In genomic region chr7:97025130-97025499, GRCh38 we compare ENCODE assay signal across 18 cellular contexts. TPM values are rescaled to one million over a fixed set of nuclear protein-coding genes. Genes with fewer than 3 reads are reported as not detected.
DNase-seq lines count a peak whose midpoint lies in the region; ATAC-seq and TF ChIP-seq lines count a peak whose summit lies in the region.
"Had no signal": no experiment of that assay in that cellular context is flagged by ENCODE, and none has a peak within 500 bp of the region (broad histone marks: within the 10 kb centered on the region; RNA-seq: fewer than 3 reads in every experiment).

No MANE protein-coding gene starts in this region.

- H3K4me3 ChIP-seq in GM23338 (peak overlapping the region; percentile 58), PC-3 (ENCODE audit: low read length) (peak overlapping the region; percentile 71)

- H3F3A ChIP-seq in GM23338 (replicated peaks; ENCODE audit: low read depth) (peaks cover 24% of the 10 kb centered on the region), PC-3 (ENCODE audit: low read length, unreplicated experiment) (no peaks in the 10 kb centered on the region)

- TF ChIP-seq CTCF in GM23338 (conservative IDR thresholded peaks at IDR 0.05; ENCODE audit: low read depth in 2 of 2) (no peak), PC-3 (conservative IDR thresholded peaks at IDR 0.05; ENCODE audit: low read depth, low read length) (no peak), glutamatergic neuron (IDR thresholded peaks at IDR 0.05; ENCODE audit: partially characterized antibody, unreplicated experiment) (no peak)

- H4K20me1 ChIP-seq in GM23338 (replicated peaks; ENCODE audit: insufficient read depth) (peaks cover 9% of the 10 kb centered on the region), PC-3 (ENCODE audit: low read length) (no peaks in the 10 kb centered on the region)

- H3K9me3 Mint-ChIP-seq in GM23338, result peaks cover 3% of the 10 kb centered on the region; the same call in 2 of the 3 replicates
- peaks cover 15% of the 10 kb centered on the region for H3K9me3 Mint-ChIP-seq in glutamatergic neuron (ENCODE audit: unreplicated experiment)

- no peak for DNase-seq in GM23338 (ENCODE audit: low spot score)
- DNase-seq in PC-3, result no peak
- DNase-seq in glutamatergic neuron, result no peak
- DNase-seq in putamen (ENCODE audit: low spot score), result peak; percentile 4
- DNase-seq in activated CD4-positive, alpha-beta T cell treated with anti-CD3 and anti-CD28 coated beads for 1 hour, result no peak
- DNase-seq: T-helper 1 cell had no signal

- H3K79me2 ChIP-seq in GM23338 (replicated peaks; ENCODE audit: insufficient read depth) (no peaks in the 10 kb centered on the region), PC-3 (ENCODE audit: low read length) (no peaks in the 10 kb centered on the region)

- no peak overlapping the region for H3K9ac ChIP-seq in PC-3 (ENCODE audit: low read length)

- H3K9me2 ChIP-seq in GM23338 (ENCODE audit: insufficient read depth) (no peaks in the 10 kb centered on the region), PC-3 (replicated peaks; ENCODE audit: low read length) (no peaks in the 10 kb centered on the region)

- H3K4me1 ChIP-seq in GM23338 (ENCODE audit: insufficient read depth), result peaks cover 69% of the 10 kb centered on the region
- peaks cover 4% of the 10 kb centered on the region for H3K4me1 ChIP-seq in PC-3 (ENCODE audit: insufficient read depth, low read length)

- no peak for ATAC-seq in GM23338
- no peak for ATAC-seq in PC-3
- ATAC-seq in GM19395 (IDR thresholded peaks at IDR 0.05; ENCODE audit: unreplicated experiment), result no peak
- ATAC-seq in HG03175 (IDR thresholded peaks at IDR 0.05; ENCODE audit: unreplicated experiment), result no peak
- ATAC-seq: activated CD4-positive, CD25-positive, alpha-beta regulatory T cell treated with anti-CD3 and anti-CD28 coated beads, Interleukin-2, amount 50 U/mL, for 24 hours; pancreas had no signal

- H3K9me3 ChIP-seq in PC-3 (ENCODE audit: low read length), result no peaks in the 10 kb centered on the region
- H3K9me3 ChIP-seq: pancreas had no signal

- CTCF ChIA-PET in PC-3 (lab: Charles Lee), result no interaction called here

- H3K27ac ChIP-seq in GM23338 (ENCODE audit: low read depth) (no peak overlapping the region), PC-3 (ENCODE audit: low read length) (no peak overlapping the region)
- H3K27ac ChIP-seq: C4-2B, pancreas had no signal

- intact Hi-C loops in PC-3 (cut with micrococcal nuclease), result loop anchor here (5.0 to 10.0 kb wide), 4 partner anchors 123 to 843 kb away; no protein-coding TSS in a partner anchor

- no peak overlapping the region for H2AFZ ChIP-seq in GM23338
- peak overlapping the region; percentile 76 for H2AFZ ChIP-seq in PC-3 (ENCODE audit: low read length)

- POLR2A ChIA-PET in PC-3 (lab: Charles Lee; ENCODE audit: unreplicated experiment), result no interaction called here

- peak overlapping the region; percentile 90 for H3K4me2 ChIP-seq in GM23338
- peak overlapping the region; percentile 84 for H3K4me2 ChIP-seq in PC-3 (ENCODE audit: low read length)

- BruUV-seq in PC-3 (replicated peaks; lab: Mats Ljungman, UMichigan), result no TSS peak

- H3K4me1 Mint-ChIP-seq in GM23338, result peaks cover 62% of the 10 kb centered on the region
- H3K4me1 Mint-ChIP-seq in glutamatergic neuron (ENCODE audit: low read depth, unreplicated experiment), result peaks cover 13% of the 10 kb centered on the region

- H3K27me3 Mint-ChIP-seq in GM23338 (ENCODE audit: insufficient read depth, low read depth, poor library complexity), result peaks cover 82% of the 10 kb centered on the region
- peaks cover 44% of the 10 kb centered on the region for H3K27me3 Mint-ChIP-seq in glutamatergic neuron (ENCODE audit: unreplicated experiment)

- H3K27me3 ChIP-seq in GM23338 (ENCODE audit: insufficient read depth), result peaks cover 98% of the 10 kb centered on the region
- no peaks in the 10 kb centered on the region for H3K27me3 ChIP-seq in PC-3 (ENCODE audit: low read length)

- H3K4me3 Mint-ChIP-seq in GM23338, result peak overlapping the region; percentile 66
- peak overlapping the region; percentile 90 for H3K4me3 Mint-ChIP-seq in glutamatergic neuron (ENCODE audit: unreplicated experiment)
- H3K4me3 Mint-ChIP-seq: memory B cell had no signal

- no peaks in the 10 kb centered on the region for H3K36me3 ChIP-seq in GM23338 (ENCODE audit: insufficient read depth)
- H3K36me3 ChIP-seq in PC-3 (ENCODE audit: low read depth, low read length), result no peaks in the 10 kb centered on the region
- H3K36me3 ChIP-seq: pancreas had no signal

- H3K36me3 Mint-ChIP-seq in GM23338 (ENCODE audit: low read depth) (no peaks in the 10 kb centered on the region; the same call in 2 of the 3 replicates), glutamatergic neuron (ENCODE audit: unreplicated experiment) (no peaks in the 10 kb centered on the region)
- H3K36me3 Mint-ChIP-seq: memory B cell had no signal

- no peak overlapping the region for H3K27ac Mint-ChIP-seq in GM23338
- no peak overlapping the region for H3K27ac Mint-ChIP-seq in glutamatergic neuron (ENCODE audit: unreplicated experiment)
- H3K27ac Mint-ChIP-seq: memory B cell had no signal

TF ChIP-seq in GM23338, 12 proteins besides CTCF, POLR2A, EP300 and RAD21:
- peak; percentile 28 for TF ChIP-seq EZH2 (IDR thresholded peaks at IDR 0.05; ENCODE audit: low read depth, unreplicated experiment)
- no peak for TF ChIP-seq STAT1 (IDR thresholded peaks at IDR 0.05; ENCODE audit: unreplicated experiment)

RNA-seq across cellular contexts. Expression of gene DLX5, which starts 0.5 kb away (rescaled TPM):
- total RNA-seq in GM23338 (2014; rRNA removed; shearing (Covaris generic)), result not detected in 2 replicates
- not detected in 2 replicates for polyA plus RNA-seq in GM23338 (2016; fragmentation: Nextera tagmentation; extraction: Ambion mirVana)
- total RNA-seq in PC-3 (2014; rRNA removed), result 0.15 and 0.23 TPM in 2 replicates
- not detected for total RNA-seq in glutamatergic neuron (ENCODE audit: unreplicated experiment)
- total RNA-seq: activated naive CD8-positive, alpha-beta T cell treated with anti-CD3 and anti-CD28 coated beads, Interleukin-2, amount 10 ng/mL, durations not matched to agents 7 days and 5 days; cerebellum; epithelial cell of proximal tubule; IMR-90; NCI-H460; pancreas; ureter had no signal
- polyA plus RNA-seq: IMR-90 had no signal

RNA-seq across cellular contexts. Expression of gene DLX6, which starts 19.8 kb away (rescaled TPM):
- not detected in 2 replicates for total RNA-seq in GM23338 (2014; rRNA removed; shearing (Covaris generic))
- not detected in 2 replicates for polyA plus RNA-seq in GM23338 (2016; fragmentation: Nextera tagmentation; extraction: Ambion mirVana)
- not detected in 2 replicates for total RNA-seq in PC-3 (2014; rRNA removed)
- not detected for total RNA-seq in glutamatergic neuron (ENCODE audit: unreplicated experiment)
- total RNA-seq: activated naive CD8-positive, alpha-beta T cell treated with anti-CD3 and anti-CD28 coated beads, Interleukin-2, amount 10 ng/mL, durations not matched to agents 7 days and 5 days; cerebellum; epithelial cell of proximal tubule; IMR-90; pancreas; ureter had no signal
- polyA plus RNA-seq: IMR-90 had no signal
